Comparison of ENCODE assay signal across 22 cellular contexts in genomic region chr7:155754165-155754564, GRCh38. TPM values are rescaled to one million over a fixed set of nuclear protein-coding genes. Genes with fewer than 3 reads are reported as not detected.
A peak's percentile ranks its signal among the peaks of the same experiment; 100 is the strongest.
DNase-seq lines count a peak whose midpoint lies in the region; ATAC-seq and TF ChIP-seq lines count a peak whose summit lies in the region.
"Had no signal": no experiment of that assay in that cellular context is flagged by ENCODE, and none has a peak within 500 bp of the region (broad histone marks: within the 10 kb centered on the region; RNA-seq: fewer than 3 reads in every experiment).

No MANE protein-coding gene starts in this region.

- TF ChIP-seq CTCF in RWPE2 (IDR thresholded peaks at IDR 0.05; ENCODE audit: poor library complexity, severe bottlenecking) (no peak), left lung (IDR thresholded peaks at IDR 0.05) (no peak)
- no peak for TF ChIP-seq CTCF in activated CD8-positive, alpha-beta T cell treated with anti-CD3 and anti-CD28 coated beads for 36 hours (IDR thresholded peaks at IDR 0.05)

- peak overlapping the region; percentile 59 for H3K27ac Mint-ChIP-seq in activated CD4-positive, alpha-beta memory T cell treated with anti-CD3 and anti-CD28 coated beads for 36 hours
- no peak overlapping the region for H3K27ac Mint-ChIP-seq in activated CD4-positive, alpha-beta memory T cell treated with anti-CD3 and anti-CD28 coated beads, Interleukin-2, amount 10 ng/mL, durations not matched to agents 7 days and 5 days
- peak overlapping the region; percentile 59 for H3K27ac Mint-ChIP-seq in stimulated activated effector memory CD8-positive, alpha-beta T cell treated with anti-CD3 and anti-CD28 coated beads, Interleukin-12 subunit alpha, Interleukin-12 subunit beta, amount 100 ng/mL, for 72 hours
- H3K27ac Mint-ChIP-seq in activated CD8-positive, alpha-beta T cell treated with anti-CD3 and anti-CD28 coated beads for 36 hours: no peak overlapping the region

- CTCF ChIA-PET in activated CD4-positive, alpha-beta memory T cell treated with anti-CD3 and anti-CD28 coated beads for 36 hours (lab: Charles Lee): interaction anchor here (0.7 to 1.8 kb wide), 4 partner anchors 13 to 841 kb away, joined by 3 to 10 read pairs (median 4); no protein-coding TSS in a partner anchor
- CTCF ChIA-PET in activated CD4-positive, alpha-beta memory T cell treated with anti-CD3 and anti-CD28 coated beads, Interleukin-2, amount 10 ng/mL, durations not matched to agents 7 days and 5 days (lab: Charles Lee): interaction anchor here (0.9 to 1.5 kb wide), 3 partner anchors 10 to 155 kb away, joined by 3 to 5 read pairs (median 4); no protein-coding TSS in a partner anchor
- CTCF ChIA-PET in activated CD8-positive, alpha-beta T cell treated with anti-CD3 and anti-CD28 coated beads for 36 hours (lab: Charles Lee): interaction anchor here (0.9 to 2.9 kb wide), 4 partner anchors 10 to 155 kb away, joined by 4 to 14 read pairs (median 5); no protein-coding TSS in a partner anchor

- DNase-seq in activated CD4-positive, alpha-beta memory T cell treated with anti-CD3 and anti-CD28 coated beads for 36 hours: no peak
- DNase-seq in activated CD4-positive, alpha-beta memory T cell treated with anti-CD3 and anti-CD28 coated beads, Interleukin-2, amount 10 ng/mL, durations not matched to agents 7 days and 5 days: no peak
- no peak for DNase-seq in RWPE2 (ENCODE audit: low spot score)
- DNase-seq in left lung: no peak
- DNase-seq in stimulated activated effector memory CD8-positive, alpha-beta T cell treated with anti-CD3 and anti-CD28 coated beads, Interleukin-12 subunit alpha, Interleukin-12 subunit beta, amount 100 ng/mL, for 72 hours (ENCODE audit: low spot score in 2 of 2): no peak
- no peak for DNase-seq in activated CD8-positive, alpha-beta T cell treated with anti-CD3 and anti-CD28 coated beads for 36 hours
- no peak for DNase-seq in NOMO-1 treated with dmso at 0.1 percent for 144 hours (lab: John Stamatoyannopoulos, UW; ENCODE audit: unreplicated experiment)
- DNase-seq: DMS153, esophagus squamous epithelium, glutamatergic neuron, NCI-H1930, NCI-H446 treated with DMSO at 0.1 percent for 48 hours, nephron progenitor cell, spleen, T-helper 1 cell, testis had no signal

- ATAC-seq in RWPE2 (ENCODE audit: low read depth): 0 out of 3 replicates have a peak, but pooled peaks have one; percentile 25
- peak; percentile 20 for ATAC-seq in left lung
- no peak for ATAC-seq in stimulated activated effector memory CD8-positive, alpha-beta T cell treated with anti-CD3 and anti-CD28 coated beads, Interleukin-12 subunit alpha, Interleukin-12 subunit beta, amount 100 ng/mL, for 72 hours
- ATAC-seq in activated CD8-positive, alpha-beta T cell treated with anti-CD3 and anti-CD28 coated beads for 36 hours: no peak
- no peak for ATAC-seq in HG03442 (IDR thresholded peaks at IDR 0.05; ENCODE audit: unreplicated experiment)

- H3K27ac ChIP-seq in RWPE2 (ENCODE audit: poor library complexity, severe bottlenecking) (no peak overlapping the region), left lung (no peak overlapping the region)
- H3K27ac ChIP-seq: cardiac muscle cell, esophagus squamous epithelium, HL-60, testis had no signal

- no peaks in the 10 kb centered on the region for H3K9me3 ChIP-seq in RWPE2 (ENCODE audit: severe bottlenecking)
- H3K9me3 ChIP-seq in left lung: peaks cover 0 to 3% of the 10 kb centered on the region in 2 donors
- H3K9me3 ChIP-seq: esophagus squamous epithelium, HAP-1, spleen, testis had no signal

- H3K4me1 Mint-ChIP-seq in activated CD4-positive, alpha-beta memory T cell treated with anti-CD3 and anti-CD28 coated beads for 36 hours (ENCODE audit: low read depth): peaks cover 69% of the 10 kb centered on the region
- H3K4me1 Mint-ChIP-seq in activated CD4-positive, alpha-beta memory T cell treated with anti-CD3 and anti-CD28 coated beads, Interleukin-2, amount 10 ng/mL, durations not matched to agents 7 days and 5 days: peaks cover 43% of the 10 kb centered on the region
- peaks cover 56% of the 10 kb centered on the region for H3K4me1 Mint-ChIP-seq in stimulated activated effector memory CD8-positive, alpha-beta T cell treated with anti-CD3 and anti-CD28 coated beads, Interleukin-12 subunit alpha, Interleukin-12 subunit beta, amount 100 ng/mL, for 72 hours
- H3K4me1 Mint-ChIP-seq in activated CD8-positive, alpha-beta T cell treated with anti-CD3 and anti-CD28 coated beads for 36 hours (ENCODE audit: low read depth): peaks cover 72% of the 10 kb centered on the region

- H3K36me3 Mint-ChIP-seq in activated CD4-positive, alpha-beta memory T cell treated with anti-CD3 and anti-CD28 coated beads for 36 hours: peaks cover 17% of the 10 kb centered on the region
- peaks cover 42% of the 10 kb centered on the region for H3K36me3 Mint-ChIP-seq in activated CD4-positive, alpha-beta memory T cell treated with anti-CD3 and anti-CD28 coated beads, Interleukin-2, amount 10 ng/mL, durations not matched to agents 7 days and 5 days (ENCODE audit: low read depth)
- H3K36me3 Mint-ChIP-seq in stimulated activated effector memory CD8-positive, alpha-beta T cell treated with anti-CD3 and anti-CD28 coated beads, Interleukin-12 subunit alpha, Interleukin-12 subunit beta, amount 100 ng/mL, for 72 hours: peaks cover 47% of the 10 kb centered on the region
- peaks cover 41% of the 10 kb centered on the region for H3K36me3 Mint-ChIP-seq in activated CD8-positive, alpha-beta T cell treated with anti-CD3 and anti-CD28 coated beads for 36 hours (ENCODE audit: low read depth)

- intact Hi-C loops in activated CD4-positive, alpha-beta memory T cell treated with anti-CD3 and anti-CD28 coated beads for 36 hours (cut with micrococcal nuclease): no loop called here
- intact Hi-C loops in left lung (cut with DNase I): no loop called here
- intact Hi-C loops in activated CD8-positive, alpha-beta T cell treated with anti-CD3 and anti-CD28 coated beads for 36 hours (cut with micrococcal nuclease): no loop called here

- H3K4me1 ChIP-seq in RWPE2 (ENCODE audit: insufficient read depth, poor library complexity, severe bottlenecking) (no peaks in the 10 kb centered on the region), left lung (peaks cover 8 to 40% of the 10 kb centered on the region in 2 donors)
- H3K4me1 ChIP-seq: testis had no signal

- H3K4me3 Mint-ChIP-seq in activated CD4-positive, alpha-beta memory T cell treated with anti-CD3 and anti-CD28 coated beads for 36 hours: no peak overlapping the region
- H3K4me3 Mint-ChIP-seq in activated CD4-positive, alpha-beta memory T cell treated with anti-CD3 and anti-CD28 coated beads, Interleukin-2, amount 10 ng/mL, durations not matched to agents 7 days and 5 days: no peak overlapping the region
- H3K4me3 Mint-ChIP-seq in stimulated activated effector memory CD8-positive, alpha-beta T cell treated with anti-CD3 and anti-CD28 coated beads, Interleukin-12 subunit alpha, Interleukin-12 subunit beta, amount 100 ng/mL, for 72 hours: no peak overlapping the region
- no peak overlapping the region for H3K4me3 Mint-ChIP-seq in activated CD8-positive, alpha-beta T cell treated with anti-CD3 and anti-CD28 coated beads for 36 hours
- H3K4me3 Mint-ChIP-seq: activated T-helper 1 cell treated with anti-CD3 and anti-CD28 coated beads, Interleukin-12 subunit alpha, Interleukin-12 subunit beta, Interleukin-2, Interleukin-4 antibody, amounts not matched to agents 30 ng/mL and 10 ng/mL and 1 ng/mL, durations not matched to agents 14 hours and 24 hours and 36 hours; nephron progenitor cell had no signal

- H3K27me3 ChIP-seq in RWPE2 (ENCODE audit: insufficient read depth, poor library complexity, severe bottlenecking): no peaks in the 10 kb centered on the region
- no peaks in the 10 kb centered on the region for H3K27me3 ChIP-seq in left lung
- H3K27me3 ChIP-seq: cardiac muscle cell, dorsolateral prefrontal cortex, esophagus squamous epithelium, spleen, testis had no signal

- H3K4me3 ChIP-seq in RWPE2 (ENCODE audit: severe bottlenecking) (no peak overlapping the region), left lung (no peak overlapping the region)
- H3K4me3 ChIP-seq: cardiac muscle cell, dorsolateral prefrontal cortex, esophagus squamous epithelium, HAP-1, testis had no signal

- peaks cover 11% of the 10 kb centered on the region; the same call in 1 of the 2 replicates for H3K36me3 ChIP-seq in RWPE2 (ENCODE audit: low read depth)
- H3K36me3 ChIP-seq in left lung: peaks cover 0 to 7% of the 10 kb centered on the region in 2 donors
- H3K36me3 ChIP-seq: cardiac muscle cell had no signal

- no peaks in the 10 kb centered on the region for H3K9me3 Mint-ChIP-seq in activated CD4-positive, alpha-beta memory T cell treated with anti-CD3 and anti-CD28 coated beads for 36 hours
- H3K9me3 Mint-ChIP-seq in activated CD4-positive, alpha-beta memory T cell treated with anti-CD3 and anti-CD28 coated beads, Interleukin-2, amount 10 ng/mL, durations not matched to agents 7 days and 5 days: peaks cover 2% of the 10 kb centered on the region
- H3K9me3 Mint-ChIP-seq in stimulated activated effector memory CD8-positive, alpha-beta T cell treated with anti-CD3 and anti-CD28 coated beads, Interleukin-12 subunit alpha, Interleukin-12 subunit beta, amount 100 ng/mL, for 72 hours: no peaks in the 10 kb centered on the region
- no peaks in the 10 kb centered on the region for H3K9me3 Mint-ChIP-seq in activated CD8-positive, alpha-beta T cell treated with anti-CD3 and anti-CD28 coated beads for 36 hours
- H3K9me3 Mint-ChIP-seq: activated T-helper 1 cell treated with anti-CD3 and anti-CD28 coated beads, Interleukin-12 subunit alpha, Interleukin-12 subunit beta, Interleukin-2, Interleukin-4 antibody, amounts not matched to agents 30 ng/mL and 10 ng/mL and 1 ng/mL, durations not matched to agents 14 hours and 24 hours and 36 hours had no signal

- H3K27me3 Mint-ChIP-seq in activated CD4-positive, alpha-beta memory T cell treated with anti-CD3 and anti-CD28 coated beads for 36 hours: no peaks in the 10 kb centered on the region
- no peaks in the 10 kb centered on the region for H3K27me3 Mint-ChIP-seq in activated CD4-positive, alpha-beta memory T cell treated with anti-CD3 and anti-CD28 coated beads, Interleukin-2, amount 10 ng/mL, durations not matched to agents 7 days and 5 days
- no peaks in the 10 kb centered on the region for H3K27me3 Mint-ChIP-seq in activated CD8-positive, alpha-beta T cell treated with anti-CD3 and anti-CD28 coated beads for 36 hours

- POLR2A ChIA-PET in activated CD4-positive, alpha-beta memory T cell treated with anti-CD3 and anti-CD28 coated beads for 36 hours (lab: Charles Lee): interaction anchor here (0.8 to 1.0 kb wide), 2 partner anchors 9 to 10 kb away, joined by 3 to 4 read pairs; no protein-coding TSS in a partner anchor
- POLR2A ChIA-PET in activated CD4-positive, alpha-beta memory T cell treated with anti-CD3 and anti-CD28 coated beads, Interleukin-2, amount 10 ng/mL, durations not matched to agents 7 days and 5 days (lab: Charles Lee): interaction anchor here (1.6 kb wide), 1 partner anchor 10 kb away, joined by 4 read pairs; no protein-coding TSS in a partner anchor
- POLR2A ChIA-PET in activated CD8-positive, alpha-beta T cell treated with anti-CD3 and anti-CD28 coated beads for 36 hours (lab: Charles Lee): interaction anchor here (0.6 to 2.8 kb wide), 2 partner anchors 9 to 486 kb away, joined by 3 to 17 read pairs; no protein-coding TSS in a partner anchor

RNA-seq across cellular contexts. Expression of gene SHH, which starts 58.1 kb away (rescaled TPM):
- total RNA-seq in activated CD4-positive, alpha-beta memory T cell treated with anti-CD3 and anti-CD28 coated beads for 36 hours: not detected
- total RNA-seq in activated CD4-positive, alpha-beta memory T cell treated with anti-CD3 and anti-CD28 coated beads, Interleukin-2, amount 10 ng/mL, durations not matched to agents 7 days and 5 days: not detected
- 1 to 10 TPM; 4.4 to 5.7 TPM for total RNA-seq in left lung
- total RNA-seq in activated CD8-positive, alpha-beta T cell treated with anti-CD3 and anti-CD28 coated beads for 36 hours: not detected
- total RNA-seq: activated T-helper 1 cell treated with anti-CD3 and anti-CD28 coated beads, Interleukin-12 subunit alpha, Interleukin-12 subunit beta, Interleukin-2, Interleukin-4 antibody, amounts not matched to agents 30 ng/mL and 10 ng/mL and 1 ng/mL, durations not matched to agents 14 hours and 24 hours and 36 hours; cardiac muscle cell; esophagus squamous epithelium; spleen had no signal

Comparison
In these comparisons a context has a peak if more than half of its experiments do, and no peak if none do; other contexts are left out.
1. H3K27ac Mint-ChIP-seq: peak in activated CD4-positive, alpha-beta memory T cell treated with anti-CD3 and anti-CD28 coated beads for 36 hours (single experiment) and stimulated activated effector memory CD8-positive, alpha-beta T cell treated with anti-CD3 and anti-CD28 coated beads, Interleukin-12 subunit alpha, Interleukin-12 subunit beta, amount 100 ng/mL, for 72 hours (single experiment); none in activated CD4-positive, alpha-beta memory T cell treated with anti-CD3 and anti-CD28 coated beads, Interleukin-2, amount 10 ng/mL, durations not matched to agents 7 days and 5 days (single experiment) and activated CD8-positive, alpha-beta T cell treated with anti-CD3 and anti-CD28 coated beads for 36 hours (single experiment).
2. ATAC-seq: peak in RWPE2 (single experiment) and left lung (single experiment); none in stimulated activated effector memory CD8-positive, alpha-beta T cell treated with anti-CD3 and anti-CD28 coated beads, Interleukin-12 subunit alpha, Interleukin-12 subunit beta, amount 100 ng/mL, for 72 hours (single experiment), activated CD8-positive, alpha-beta T cell treated with anti-CD3 and anti-CD28 coated beads for 36 hours (single experiment) and HG03442 (single experiment).
3. RNA of gene SHH, which starts 58.1 kb away (total RNA-seq): 4.4 to 5.7 TPM in left lung; not detected in activated CD8-positive, alpha-beta T cell treated with anti-CD3 and anti-CD28 coated beads for 36 hours, not detected in activated CD4-positive, alpha-beta memory T cell treated with anti-CD3 and anti-CD28 coated beads, Interleukin-2, amount 10 ng/mL, durations not matched to agents 7 days and 5 days and not detected in activated CD4-positive, alpha-beta memory T cell treated with anti-CD3 and anti-CD28 coated beads for 36 hours; every median in the first group is over 4 times any median in the second.